In the genomic region with DNA sequence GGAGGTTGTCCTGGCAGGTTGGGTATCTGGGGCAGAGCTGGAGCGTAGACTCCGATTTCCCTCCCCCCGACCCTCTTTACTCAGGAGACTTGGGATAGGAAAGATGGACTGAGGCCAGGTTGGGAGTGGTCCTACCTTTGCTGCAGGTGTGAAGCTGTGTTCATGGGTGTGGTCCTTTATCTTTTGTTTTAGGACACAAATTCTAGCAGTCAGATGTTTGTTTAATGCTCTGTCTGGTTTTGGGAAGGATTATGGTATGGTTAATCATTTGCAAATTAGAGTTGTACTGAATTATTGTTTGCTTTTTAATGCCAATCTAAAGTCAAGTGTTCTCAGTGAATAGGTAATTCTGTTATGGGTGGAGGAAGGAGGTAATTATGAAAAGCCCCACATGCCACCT, we compare ENCODE assay signal across 8 cellular contexts. TPM values are rescaled to one million over a fixed set of nuclear protein-coding genes. Genes with fewer than 3 reads are reported as not detected.
DNase-seq lines count a peak whose midpoint lies in the region; ATAC-seq and TF ChIP-seq lines count a peak whose summit lies in the region.

No MANE protein-coding gene starts in this region.

- peaks cover 74% of the 10 kb centered on the region for H3K4me1 Mint-ChIP-seq in WTC11

- no peaks in the 10 kb centered on the region for H3K9me3 ChIP-seq in BLaER1 treated with 17β-estradiol and CSF1 and Interleukin-3, amounts not matched to agents 10 nM and 100 nM (replicated peaks in 1 of 11)
- H3K9me3 ChIP-seq in HAP-1, result no peaks in the 10 kb centered on the region

- no peaks in the 10 kb centered on the region for H3K9me3 Mint-ChIP-seq in WTC11

- peak overlapping the region in 4 of 11 experiments; percentile 5 to 46 (median 22); a peak in 1 of 22 replicates for H3K27ac ChIP-seq in BLaER1 treated with 17β-estradiol and CSF1 and Interleukin-3, amounts not matched to agents 10 nM and 100 nM
- no peak overlapping the region for H3K27ac ChIP-seq in brain microvascular endothelial cell

- no peak overlapping the region for H3K4me3 Mint-ChIP-seq in WTC11

- H3K4me1 ChIP-seq in BLaER1 treated with 17β-estradiol and CSF1 and Interleukin-3, amounts not matched to agents 10 nM and 100 nM, result peaks cover 47 to 76% (median 61%) of the 10 kb centered on the region in 10 experiments
- H3K4me1 ChIP-seq in HAP-1, result peaks cover 56% of the 10 kb centered on the region

- peaks cover 18 to 37% (median 24%) of the 10 kb centered on the region in 11 experiments; a peak in 21 of 22 replicates for H3K36me3 ChIP-seq in BLaER1 treated with 17β-estradiol and CSF1 and Interleukin-3, amounts not matched to agents 10 nM and 100 nM
- peaks cover 8% of the 10 kb centered on the region; the same call in 1 of the 2 replicates for H3K36me3 ChIP-seq in HAP-1 (replicated peaks)
- H3K36me3 ChIP-seq in brain microvascular endothelial cell (replicated peaks), result peaks cover 4% of the 10 kb centered on the region

- H3K4me2 ChIP-seq in BLaER1 treated with 17β-estradiol and CSF1 and Interleukin-3, amounts not matched to agents 10 nM and 100 nM, result peak overlapping the region; percentile 41 to 86 (median 66)

- in situ Hi-C loops in HAP-1 (cut with MboI; ENCODE audit: low sequenced_read_pairs), result no loop called here
- in situ Hi-C loops in brain microvascular endothelial cell (cut with HindIII; ENCODE audit: low pct_ligation_motif_present, low sequenced_read_pairs), result no loop called here

- H3K36me3 Mint-ChIP-seq in WTC11, result peaks cover 15% of the 10 kb centered on the region

- CTCF ChIA-PET in WTC11 (lab: Charles Lee), result no interaction called here

- no peaks in the 10 kb centered on the region for H3K27me3 Mint-ChIP-seq in WTC11 (ENCODE audit: low read depth)

- no peak for ATAC-seq in WTC11
- peak; percentile 60 for ATAC-seq in left lobe of liver

- peak overlapping the region; percentile 29; the same call in 1 of the 2 replicates for H3K27ac Mint-ChIP-seq in WTC11

- no peak for TF ChIP-seq CTCF in WTC11 (IDR thresholded peaks at IDR 0.05)
- no peak for TF ChIP-seq CTCF in GM20000 (IDR thresholded peaks at IDR 0.05; ENCODE audit: extremely low read depth, missing control alignments)
- TF ChIP-seq CTCF in brain microvascular endothelial cell (IDR thresholded peaks at IDR 0.05; ENCODE audit: low read depth, low read length, missing control alignments), result no peak

- DNase-seq in HAP-1 (ENCODE audit: low spot score in 2 of 2), result peak; percentile 29 to 43
- DNase-seq in WTC11 (ENCODE audit: low spot score), result no peak
- DNase-seq in left lobe of liver (ENCODE audit: low spot score), result no peak
- DNase-seq in GM20000 (ENCODE audit: low spot score), result no peak
- DNase-seq in brain microvascular endothelial cell, result no peak
- DNase-seq in stimulated activated CD4-positive, alpha-beta T cell treated with anti-CD3 and anti-CD28 coated beads, Interleukin-1b, Interleukin-23, amount 100 ng/mL, for 48 hours, result no peak
- DNase-seq in NCI-H774 (lab: John Stamatoyannopoulos, UW), result no peak

- no peak overlapping the region for H3K9ac ChIP-seq in BLaER1 treated with 17β-estradiol and CSF1 and Interleukin-3, amounts not matched to agents 10 nM and 100 nM

- no peaks in the 10 kb centered on the region for H3K27me3 ChIP-seq in BLaER1 treated with 17β-estradiol and CSF1 and Interleukin-3, amounts not matched to agents 10 nM and 100 nM
- H3K27me3 ChIP-seq in HAP-1 (ENCODE audit: low read depth) (no peaks in the 10 kb centered on the region), brain microvascular endothelial cell (replicated peaks) (no peaks in the 10 kb centered on the region)

- H4K20me1 ChIP-seq in BLaER1 treated with 17β-estradiol and CSF1 and Interleukin-3, amounts not matched to agents 10 nM and 100 nM, result peaks cover 15 to 99% (median 66%) of the 10 kb centered on the region in 11 experiments; a peak in 20 of 22 replicates

- H3K4me3 ChIP-seq in BLaER1 treated with 17β-estradiol and CSF1 and Interleukin-3, amounts not matched to agents 10 nM and 100 nM, result no peak overlapping the region
- H3K4me3 ChIP-seq in HAP-1 (no peak overlapping the region), brain microvascular endothelial cell (ENCODE audit: low read depth, low read length) (no peak overlapping the region)

- POLR2A ChIA-PET in WTC11 (lab: Charles Lee), result no interaction called here

TF ChIP-seq in WTC11, 78 proteins besides CTCF, POLR2A, EP300 and RAD21 (continues in another document):
- TF ChIP-seq, protein P1, sequence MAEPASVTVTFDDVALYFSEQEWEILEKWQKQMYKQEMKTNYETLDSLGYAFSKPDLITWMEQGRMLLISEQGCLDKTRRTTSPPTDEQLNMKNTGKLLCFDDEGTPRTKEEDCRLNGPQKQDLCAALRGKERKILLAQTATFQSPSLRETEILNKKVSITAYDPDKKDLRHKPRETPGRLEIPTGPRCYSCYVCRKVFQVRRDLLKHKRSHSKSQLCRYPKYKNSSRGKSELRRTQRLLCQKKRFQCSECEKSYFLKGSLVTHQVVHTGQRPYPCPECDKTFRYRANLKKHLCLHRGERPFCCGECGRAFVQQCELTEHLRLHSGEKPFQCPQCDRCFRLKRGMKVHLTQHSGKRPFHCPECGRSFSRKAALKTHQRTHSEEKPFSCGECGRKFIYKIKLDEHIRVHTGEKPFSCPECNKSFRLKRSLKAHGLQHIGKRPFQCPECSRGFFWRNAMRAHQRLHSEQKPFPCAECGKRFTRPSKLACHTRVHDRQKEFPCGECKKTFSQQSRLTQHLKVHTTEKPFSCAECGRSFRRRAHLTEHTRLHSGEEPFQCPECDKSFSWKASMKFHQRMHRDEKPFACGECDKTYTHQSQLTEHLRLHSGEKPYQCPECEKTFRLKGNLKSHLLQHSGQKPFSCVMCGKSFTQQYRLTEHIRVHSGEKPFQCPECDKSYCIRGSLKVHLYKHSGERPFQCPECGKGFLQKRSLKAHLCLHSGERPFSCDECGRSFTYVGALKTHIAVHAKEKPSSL (CRISPR knock-in tag; conservative IDR thresholded peaks at IDR 0.05), result no peak
- TF ChIP-seq FOXJ3 (CRISPR knock-in tag; IDR thresholded peaks at IDR 0.05; ENCODE audit: borderline replicate concordance) (no peak), EMX1 (CRISPR knock-in tag; IDR thresholded peaks at IDR 0.05) (no peak), SMAD3 (CRISPR knock-in tag; IDR thresholded peaks at IDR 0.05; ENCODE audit: borderline replicate concordance) (no peak)
- TF ChIP-seq, protein P2, sequence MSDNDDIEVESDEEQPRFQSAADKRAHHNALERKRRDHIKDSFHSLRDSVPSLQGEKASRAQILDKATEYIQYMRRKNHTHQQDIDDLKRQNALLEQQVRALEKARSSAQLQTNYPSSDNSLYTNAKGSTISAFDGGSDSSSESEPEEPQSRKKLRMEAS (CRISPR knock-in tag; IDR thresholded peaks at IDR 0.05), result no peak
- TF ChIP-seq, protein P3, sequence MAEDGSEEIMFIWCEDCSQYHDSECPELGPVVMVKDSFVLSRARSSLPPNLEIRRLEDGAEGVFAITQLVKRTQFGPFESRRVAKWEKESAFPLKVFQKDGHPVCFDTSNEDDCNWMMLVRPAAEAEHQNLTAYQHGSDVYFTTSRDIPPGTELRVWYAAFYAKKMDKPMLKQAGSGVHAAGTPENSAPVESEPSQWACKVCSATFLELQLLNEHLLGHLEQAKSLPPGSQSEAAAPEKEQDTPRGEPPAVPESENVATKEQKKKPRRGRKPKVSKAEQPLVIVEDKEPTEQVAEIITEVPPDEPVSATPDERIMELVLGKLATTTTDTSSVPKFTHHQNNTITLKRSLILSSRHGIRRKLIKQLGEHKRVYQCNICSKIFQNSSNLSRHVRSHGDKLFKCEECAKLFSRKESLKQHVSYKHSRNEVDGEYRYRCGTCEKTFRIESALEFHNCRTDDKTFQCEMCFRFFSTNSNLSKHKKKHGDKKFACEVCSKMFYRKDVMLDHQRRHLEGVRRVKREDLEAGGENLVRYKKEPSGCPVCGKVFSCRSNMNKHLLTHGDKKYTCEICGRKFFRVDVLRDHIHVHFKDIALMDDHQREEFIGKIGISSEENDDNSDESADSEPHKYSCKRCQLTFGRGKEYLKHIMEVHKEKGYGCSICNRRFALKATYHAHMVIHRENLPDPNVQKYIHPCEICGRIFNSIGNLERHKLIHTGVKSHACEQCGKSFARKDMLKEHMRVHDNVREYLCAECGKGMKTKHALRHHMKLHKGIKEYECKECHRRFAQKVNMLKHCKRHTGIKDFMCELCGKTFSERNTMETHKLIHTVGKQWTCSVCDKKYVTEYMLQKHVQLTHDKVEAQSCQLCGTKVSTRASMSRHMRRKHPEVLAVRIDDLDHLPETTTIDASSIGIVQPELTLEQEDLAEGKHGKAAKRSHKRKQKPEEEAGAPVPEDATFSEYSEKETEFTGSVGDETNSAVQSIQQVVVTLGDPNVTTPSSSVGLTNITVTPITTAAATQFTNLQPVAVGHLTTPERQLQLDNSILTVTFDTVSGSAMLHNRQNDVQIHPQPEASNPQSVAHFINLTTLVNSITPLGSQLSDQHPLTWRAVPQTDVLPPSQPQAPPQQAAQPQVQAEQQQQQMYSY (CRISPR knock-in tag; IDR thresholded peaks at IDR 0.05), result no peak
- TF ChIP-seq, protein P4, sequence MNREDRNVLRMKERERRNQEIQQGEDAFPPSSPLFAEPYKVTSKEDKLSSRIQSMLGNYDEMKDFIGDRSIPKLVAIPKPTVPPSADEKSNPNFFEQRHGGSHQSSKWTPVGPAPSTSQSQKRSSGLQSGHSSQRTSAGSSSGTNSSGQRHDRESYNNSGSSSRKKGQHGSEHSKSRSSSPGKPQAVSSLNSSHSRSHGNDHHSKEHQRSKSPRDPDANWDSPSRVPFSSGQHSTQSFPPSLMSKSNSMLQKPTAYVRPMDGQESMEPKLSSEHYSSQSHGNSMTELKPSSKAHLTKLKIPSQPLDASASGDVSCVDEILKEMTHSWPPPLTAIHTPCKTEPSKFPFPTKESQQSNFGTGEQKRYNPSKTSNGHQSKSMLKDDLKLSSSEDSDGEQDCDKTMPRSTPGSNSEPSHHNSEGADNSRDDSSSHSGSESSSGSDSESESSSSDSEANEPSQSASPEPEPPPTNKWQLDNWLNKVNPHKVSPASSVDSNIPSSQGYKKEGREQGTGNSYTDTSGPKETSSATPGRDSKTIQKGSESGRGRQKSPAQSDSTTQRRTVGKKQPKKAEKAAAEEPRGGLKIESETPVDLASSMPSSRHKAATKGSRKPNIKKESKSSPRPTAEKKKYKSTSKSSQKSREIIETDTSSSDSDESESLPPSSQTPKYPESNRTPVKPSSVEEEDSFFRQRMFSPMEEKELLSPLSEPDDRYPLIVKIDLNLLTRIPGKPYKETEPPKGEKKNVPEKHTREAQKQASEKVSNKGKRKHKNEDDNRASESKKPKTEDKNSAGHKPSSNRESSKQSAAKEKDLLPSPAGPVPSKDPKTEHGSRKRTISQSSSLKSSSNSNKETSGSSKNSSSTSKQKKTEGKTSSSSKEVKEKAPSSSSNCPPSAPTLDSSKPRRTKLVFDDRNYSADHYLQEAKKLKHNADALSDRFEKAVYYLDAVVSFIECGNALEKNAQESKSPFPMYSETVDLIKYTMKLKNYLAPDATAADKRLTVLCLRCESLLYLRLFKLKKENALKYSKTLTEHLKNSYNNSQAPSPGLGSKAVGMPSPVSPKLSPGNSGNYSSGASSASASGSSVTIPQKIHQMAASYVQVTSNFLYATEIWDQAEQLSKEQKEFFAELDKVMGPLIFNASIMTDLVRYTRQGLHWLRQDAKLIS (CRISPR knock-in tag; IDR thresholded peaks at IDR 0.05; ENCODE audit: borderline replicate concordance), result no peak

RNA-seq across cellular contexts. Expression of a gene that starts 14.1 kb away (rescaled TPM):
- total RNA-seq in WTC11 (2021), result 43.7 to 48.1 TPM (median 44.4 TPM) in 3 replicates
- total RNA-seq in left lobe of liver, result 16.3 TPM

RNA-seq across cellular contexts. Expression of a gene that starts 16.0 kb away (rescaled TPM):
- total RNA-seq in WTC11 (2021) (53.3 to 61.5 TPM (median 60.1 TPM) in 3 replicates), left lobe of liver (72.2 TPM)

Comparison
In these comparisons a context has a peak if more than half of its experiments do, and no peak if none do; other contexts are left out.
1. DNase-seq: peak in HAP-1 (2 of 2); none in WTC11 (single experiment), left lobe of liver (single experiment), GM20000 (single experiment), brain microvascular endothelial cell (single experiment), stimulated activated CD4-positive, alpha-beta T cell treated with anti-CD3 and anti-CD28 coated beads, Interleukin-1b, Interleukin-23, amount 100 ng/mL, for 48 hours (single experiment) and NCI-H774 (single experiment).